In genomic region chr22:35359380-35360065, GRCh38 we compare ENCODE assay signal across 2 cellular contexts.
TF ChIP-seq lines count a peak whose summit lies in the region.

No MANE protein-coding gene starts in this region.

TF ChIP-seq in GM23338, 12 proteins besides CTCF, POLR2A, EP300 and RAD21:
- TF ChIP-seq REST (IDR thresholded peaks at IDR 0.05; ENCODE audit: unreplicated experiment) (no peak), ETS1 (IDR thresholded peaks at IDR 0.05) (no peak), JUNB (IDR thresholded peaks at IDR 0.05; ENCODE audit: unreplicated experiment) (no peak), CREB1 (CRISPR knock-in tag; IDR thresholded peaks at IDR 0.05; ENCODE audit: low read depth) (no peak), STAT1 (IDR thresholded peaks at IDR 0.05; ENCODE audit: unreplicated experiment) (no peak), POLR2AphosphoS5 (IDR thresholded peaks at IDR 0.05; ENCODE audit: low read depth) (no peak), ZNF462 (CRISPR knock-in tag; IDR thresholded peaks at IDR 0.05) (no peak), NANOG (IDR thresholded peaks at IDR 0.05; ENCODE audit: borderline replicate concordance) (no peak)

TF ChIP-seq in GM12878, 131 proteins besides CTCF, POLR2A, EP300 and RAD21:
- TF ChIP-seq IKZF2 (IDR thresholded peaks at IDR 0.05) = no peak
- no peak for TF ChIP-seq BCLAF1 (IDR thresholded peaks at IDR 0.05)
- TF ChIP-seq BCL3 (IDR thresholded peaks at IDR 0.05; ENCODE audit: borderline replicate concordance, insufficient read depth, low read depth, low read length, poor library complexity, severe bottlenecking) = peak; percentile 65
- TF ChIP-seq KAT2A (conservative IDR thresholded peaks at IDR 0.05; ENCODE audit: control insufficient read depth, low read depth, low read length) = no peak
